Comparison of ENCODE assay signal across 1 cellular context in the genomic region with DNA sequence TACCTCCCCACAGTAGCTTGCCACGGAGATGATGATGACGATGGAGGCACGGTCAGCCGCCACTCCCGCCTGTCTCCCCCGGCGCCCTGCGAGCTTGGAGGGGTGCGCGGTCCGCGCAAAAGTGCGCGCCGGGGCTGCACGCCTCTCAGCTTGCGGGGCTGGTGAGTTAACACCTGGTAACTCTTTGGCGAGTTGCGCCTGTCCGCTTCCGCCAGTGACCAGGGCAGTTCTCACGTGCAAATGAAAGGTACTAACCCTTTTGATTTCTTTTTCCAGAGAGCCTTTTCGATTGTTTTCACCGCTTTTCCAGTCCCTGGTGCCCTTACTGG.
TF ChIP-seq lines count a peak whose summit lies in the region.

No MANE protein-coding gene starts in this region.

TF ChIP-seq in GM23338, 12 proteins besides CTCF, POLR2A, EP300 and RAD21 (continued from another document):
- TF ChIP-seq, protein P1, sequence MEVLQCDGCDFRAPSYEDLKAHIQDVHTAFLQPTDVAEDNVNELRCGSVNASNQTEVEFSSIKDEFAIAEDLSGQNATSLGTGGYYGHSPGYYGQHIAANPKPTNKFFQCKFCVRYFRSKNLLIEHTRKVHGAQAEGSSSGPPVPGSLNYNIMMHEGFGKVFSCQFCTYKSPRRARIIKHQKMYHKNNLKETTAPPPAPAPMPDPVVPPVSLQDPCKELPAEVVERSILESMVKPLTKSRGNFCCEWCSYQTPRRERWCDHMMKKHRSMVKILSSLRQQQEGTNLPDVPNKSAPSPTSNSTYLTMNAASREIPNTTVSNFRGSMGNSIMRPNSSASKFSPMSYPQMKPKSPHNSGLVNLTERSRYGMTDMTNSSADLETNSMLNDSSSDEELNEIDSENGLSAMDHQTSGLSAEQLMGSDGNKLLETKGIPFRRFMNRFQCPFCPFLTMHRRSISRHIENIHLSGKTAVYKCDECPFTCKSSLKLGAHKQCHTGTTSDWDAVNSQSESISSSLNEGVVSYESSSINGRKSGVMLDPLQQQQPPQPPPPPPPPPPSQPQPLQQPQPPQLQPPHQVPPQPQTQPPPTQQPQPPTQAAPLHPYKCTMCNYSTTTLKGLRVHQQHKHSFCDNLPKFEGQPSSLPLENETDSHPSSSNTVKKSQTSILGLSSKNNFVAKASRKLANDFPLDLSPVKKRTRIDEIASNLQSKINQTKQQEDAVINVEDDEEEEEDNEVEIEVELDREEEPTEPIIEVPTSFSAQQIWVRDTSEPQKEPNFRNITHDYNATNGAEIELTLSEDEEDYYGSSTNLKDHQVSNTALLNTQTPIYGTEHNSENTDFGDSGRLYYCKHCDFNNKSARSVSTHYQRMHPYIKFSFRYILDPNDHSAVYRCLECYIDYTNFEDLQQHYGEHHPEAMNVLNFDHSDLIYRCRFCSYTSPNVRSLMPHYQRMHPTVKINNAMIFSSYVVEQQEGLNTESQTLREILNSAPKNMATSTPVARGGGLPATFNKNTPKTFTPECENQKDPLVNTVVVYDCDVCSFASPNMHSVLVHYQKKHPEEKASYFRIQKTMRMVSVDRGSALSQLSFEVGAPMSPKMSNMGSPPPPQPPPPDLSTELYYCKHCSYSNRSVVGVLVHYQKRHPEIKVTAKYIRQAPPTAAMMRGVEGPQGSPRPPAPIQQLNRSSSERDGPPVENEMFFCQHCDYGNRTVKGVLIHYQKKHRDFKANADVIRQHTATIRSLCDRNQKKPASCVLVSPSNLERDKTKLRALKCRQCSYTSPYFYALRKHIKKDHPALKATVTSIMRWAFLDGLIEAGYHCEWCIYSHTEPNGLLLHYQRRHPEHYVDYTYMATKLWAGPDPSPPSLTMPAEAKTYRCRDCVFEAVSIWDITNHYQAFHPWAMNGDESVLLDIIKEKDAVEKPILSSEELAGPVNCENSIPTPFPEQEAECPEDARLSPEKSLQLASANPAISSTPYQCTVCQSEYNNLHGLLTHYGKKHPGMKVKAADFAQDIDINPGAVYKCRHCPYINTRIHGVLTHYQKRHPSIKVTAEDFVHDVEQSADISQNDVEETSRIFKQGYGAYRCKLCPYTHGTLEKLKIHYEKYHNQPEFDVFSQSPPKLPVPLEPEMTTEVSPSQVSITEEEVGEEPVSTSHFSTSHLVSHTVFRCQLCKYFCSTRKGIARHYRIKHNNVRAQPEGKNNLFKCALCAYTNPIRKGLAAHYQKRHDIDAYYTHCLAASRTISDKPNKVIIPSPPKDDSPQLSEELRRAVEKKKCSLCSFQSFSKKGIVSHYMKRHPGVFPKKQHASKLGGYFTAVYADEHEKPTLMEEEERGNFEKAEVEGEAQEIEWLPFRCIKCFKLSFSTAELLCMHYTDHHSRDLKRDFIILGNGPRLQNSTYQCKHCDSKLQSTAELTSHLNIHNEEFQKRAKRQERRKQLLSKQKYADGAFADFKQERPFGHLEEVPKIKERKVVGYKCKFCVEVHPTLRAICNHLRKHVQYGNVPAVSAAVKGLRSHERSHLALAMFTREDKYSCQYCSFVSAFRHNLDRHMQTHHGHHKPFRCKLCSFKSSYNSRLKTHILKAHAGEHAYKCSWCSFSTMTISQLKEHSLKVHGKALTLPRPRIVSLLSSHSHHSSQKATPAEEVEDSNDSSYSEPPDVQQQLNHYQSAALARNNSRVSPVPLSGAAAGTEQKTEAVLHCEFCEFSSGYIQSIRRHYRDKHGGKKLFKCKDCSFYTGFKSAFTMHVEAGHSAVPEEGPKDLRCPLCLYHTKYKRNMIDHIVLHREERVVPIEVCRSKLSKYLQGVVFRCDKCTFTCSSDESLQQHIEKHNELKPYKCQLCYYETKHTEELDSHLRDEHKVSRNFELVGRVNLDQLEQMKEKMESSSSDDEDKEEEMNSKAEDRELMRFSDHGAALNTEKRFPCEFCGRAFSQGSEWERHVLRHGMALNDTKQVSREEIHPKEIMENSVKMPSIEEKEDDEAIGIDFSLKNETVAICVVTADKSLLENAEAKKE (CRISPR knock-in tag; IDR thresholded peaks at IDR 0.05): no peak
- TF ChIP-seq, protein P2, sequence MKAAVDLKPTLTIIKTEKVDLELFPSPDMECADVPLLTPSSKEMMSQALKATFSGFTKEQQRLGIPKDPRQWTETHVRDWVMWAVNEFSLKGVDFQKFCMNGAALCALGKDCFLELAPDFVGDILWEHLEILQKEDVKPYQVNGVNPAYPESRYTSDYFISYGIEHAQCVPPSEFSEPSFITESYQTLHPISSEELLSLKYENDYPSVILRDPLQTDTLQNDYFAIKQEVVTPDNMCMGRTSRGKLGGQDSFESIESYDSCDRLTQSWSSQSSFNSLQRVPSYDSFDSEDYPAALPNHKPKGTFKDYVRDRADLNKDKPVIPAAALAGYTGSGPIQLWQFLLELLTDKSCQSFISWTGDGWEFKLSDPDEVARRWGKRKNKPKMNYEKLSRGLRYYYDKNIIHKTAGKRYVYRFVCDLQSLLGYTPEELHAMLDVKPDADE (IDR thresholded peaks at IDR 0.05): no peak
- TF ChIP-seq EZH2 (IDR thresholded peaks at IDR 0.05; ENCODE audit: low read depth, unreplicated experiment) (no peak), JUNB (IDR thresholded peaks at IDR 0.05; ENCODE audit: unreplicated experiment) (no peak), CREB1 (CRISPR knock-in tag; IDR thresholded peaks at IDR 0.05; ENCODE audit: low read depth) (no peak), NANOG (IDR thresholded peaks at IDR 0.05; ENCODE audit: borderline replicate concordance) (no peak)
TF ChIP-seq in GM23338: peak in this region for 0.
